In the genomic region with DNA sequence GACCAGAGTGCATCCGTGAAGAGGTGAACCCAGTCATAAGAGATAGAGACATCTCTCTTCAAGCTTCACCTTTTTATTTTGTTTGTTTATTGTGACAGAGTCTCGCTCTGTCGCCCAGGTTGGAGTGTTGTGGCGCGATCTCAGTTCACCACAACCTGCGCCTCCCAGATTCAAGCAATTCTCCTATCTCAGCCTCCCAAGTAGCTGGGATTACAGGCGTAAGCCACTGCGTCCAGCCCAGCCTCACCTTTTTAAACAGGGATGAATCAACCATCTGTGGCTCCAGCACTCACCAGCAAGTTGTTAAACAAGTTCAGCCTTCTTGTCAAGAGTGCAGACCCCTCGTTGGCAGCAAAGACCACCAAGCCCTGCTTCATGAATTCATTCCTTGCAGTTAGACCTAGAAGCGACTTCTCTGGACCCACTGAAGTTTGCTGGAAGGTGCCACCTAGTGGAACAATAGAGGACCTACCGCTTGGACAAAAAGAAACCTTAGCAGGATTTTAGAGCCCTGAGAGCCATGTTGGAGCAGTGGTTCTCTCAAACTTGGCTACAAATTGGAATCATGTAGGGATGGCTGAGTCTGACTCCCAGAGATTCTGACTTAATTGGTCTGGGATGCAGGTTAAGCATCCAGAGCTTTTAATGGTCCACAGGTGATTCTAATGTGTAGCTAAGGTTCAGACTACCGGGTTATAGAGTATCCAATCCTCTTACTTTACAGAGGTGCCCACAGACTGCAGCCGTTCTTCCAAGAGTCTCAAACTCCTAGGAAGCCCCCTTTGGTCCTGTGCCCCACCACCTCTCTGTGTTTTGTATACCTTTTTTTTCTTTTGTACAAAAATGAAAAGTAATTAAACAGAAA, we compare ENCODE assay signal across 8 cellular contexts. TPM values are rescaled to one million over a fixed set of nuclear protein-coding genes. Genes with fewer than 3 reads are reported as not detected.
DNase-seq lines count a peak whose midpoint lies in the region; ATAC-seq and TF ChIP-seq lines count a peak whose summit lies in the region.

No MANE protein-coding gene starts in this region.

- CTCF ChIA-PET in GM10248 (lab: Yijun Ruan, JAX) = interaction anchor here (0.7 to 5.4 kb wide), 33 partner anchors 10 to 252 kb away, joined by 3 to 58 read pairs (median 4); a partner anchor contains a TSS

- no peak for TF ChIP-seq POLR2A in transverse colon (IDR thresholded peaks at IDR 0.05)

- peak overlapping the region in 2 of 4 donors; percentile 30 to 62 for H3K27ac ChIP-seq in transverse colon

- intact Hi-C loops in transverse colon (cut with DNase I; ENCODE audit: low total_unique reads) = loop anchor here (5.0 kb wide), 1 partner anchor 108 kb away; no protein-coding TSS in a partner anchor

- TF ChIP-seq EP300 in transverse colon (IDR thresholded peaks at IDR 0.05; ENCODE audit: low read depth) = no peak

- peaks cover 18% of the 10 kb centered on the region for H3K27me3 Mint-ChIP-seq in central memory CD8-positive, alpha-beta T cell

- TF ChIP-seq CTCF in GM10248 (IDR thresholded peaks at IDR 0.05; ENCODE audit: control extremely low read depth, extremely low read depth, low read depth, missing control alignments) (peak; percentile 72), LNCaP clone FGC (IDR thresholded peaks at IDR 0.05; ENCODE audit: control insufficient read depth, extremely low read depth, insufficient read depth) (peak; percentile 85), transverse colon (IDR thresholded peaks at IDR 0.05) (peak; percentile 68 to 79 (median 75))

- 60 to 88% methylated on average over 4 to 13 of the region's 13 CpGs for WGBS in transverse colon (ENCODE audit: low coverage in 1 of 2), 2 donors

- DNase-seq in AG08396 (ENCODE audit: low spot score) = peak; percentile 73
- peak; percentile 73 for DNase-seq in GM10248 (ENCODE audit: extremely low spot score)
- DNase-seq in HAP-1 (ENCODE audit: low spot score in 2 of 2) = peak; percentile 46 to 67
- DNase-seq in LNCaP clone FGC (ENCODE audit: low read depth) = peak; percentile 59
- DNase-seq in SHP77 (lab: John Stamatoyannopoulos, UW) = peak; percentile 42 to 66
- no peak for DNase-seq in central memory CD8-positive, alpha-beta T cell (ENCODE audit: low spot score in 2 of 2)
- no peak for DNase-seq in left lobe of liver (ENCODE audit: low spot score)
- DNase-seq in transverse colon = no peak

- POLR2A ChIA-PET in GM10248 (lab: Yijun Ruan, JAX) = interaction anchor here (0.9 kb wide), 1 partner anchor 10 kb away, joined by 3 read pairs; a partner anchor contains a TSS

- no peak overlapping the region for H3K4me3 Mint-ChIP-seq in central memory CD8-positive, alpha-beta T cell

- H3K36me3 Mint-ChIP-seq in central memory CD8-positive, alpha-beta T cell (ENCODE audit: insufficient read depth) = no peaks in the 10 kb centered on the region

- H3K4me1 Mint-ChIP-seq in central memory CD8-positive, alpha-beta T cell = no peaks in the 10 kb centered on the region

- peak; percentile 73 for ATAC-seq in central memory CD8-positive, alpha-beta T cell (replicated peaks; ENCODE audit: extremely low read depth, poor library complexity, severe bottlenecking)
- ATAC-seq in left lobe of liver = peak; percentile 94

- H3K27me3 ChIP-seq in HAP-1 (ENCODE audit: low read depth) (peaks cover 32% of the 10 kb centered on the region), transverse colon (no peaks in the 10 kb centered on the region)

- in situ Hi-C loops in HAP-1 (cut with MboI; ENCODE audit: low sequenced_read_pairs) = loop anchor here (10.0 kb wide), 1 partner anchor 105 kb away; no protein-coding TSS in a partner anchor
- in situ Hi-C loops in transverse colon (cut with MboI; ENCODE audit: low pct_ligation_motif_present in 1 of 4, low pct_unique_long_range_greater_than_20kb in 1 of 4, low sequenced_read_pairs in 3 of 4) = loop anchor here in 3 of 4 donors (10.0 to 25.0 kb wide), 4 partner anchors 95 to 232 kb away; no protein-coding TSS in a partner anchor

- H3K9me3 Mint-ChIP-seq in central memory CD8-positive, alpha-beta T cell = no peaks in the 10 kb centered on the region

- H3K27ac Mint-ChIP-seq in central memory CD8-positive, alpha-beta T cell (ENCODE audit: low read depth) = no peak overlapping the region

- H3K4me1 ChIP-seq in HAP-1 (no peaks in the 10 kb centered on the region), transverse colon (peaks cover 0 to 14% (median 3%) of the 10 kb centered on the region in 4 donors)

- H3K36me3 ChIP-seq in HAP-1 (replicated peaks) (no peaks in the 10 kb centered on the region), transverse colon (no peaks in the 10 kb centered on the region)

- H3K4me3 ChIP-seq in HAP-1 = no peak overlapping the region
- no peak overlapping the region for H3K4me3 ChIP-seq in LNCaP clone FGC (ENCODE audit: low read depth, low read length)
- H3K4me3 ChIP-seq in transverse colon = no peak overlapping the region

- H3K9me3 ChIP-seq in HAP-1 (no peaks in the 10 kb centered on the region), transverse colon (no peaks in the 10 kb centered on the region)

RNA-seq across cellular contexts. Expression of a gene that starts 10.5 kb away (rescaled TPM):
- total RNA-seq in left lobe of liver (7.8 TPM), transverse colon (100 to 1,000 TPM in 1 of 4 donors, 10 to 100 TPM in 3; 18.7 to 142 (median 39.3) TPM)

Comparison
In these comparisons a context has a peak if more than half of its experiments do, and no peak if none do; other contexts are left out.
1. DNase-seq: peak in AG08396 (single experiment), GM10248 (single experiment), HAP-1 (2 of 2), LNCaP clone FGC (single experiment) and SHP77 (2 of 2); none in central memory CD8-positive, alpha-beta T cell (0 of 2), left lobe of liver (single experiment) and transverse colon (single experiment).
2. Peak in every context shown above with its lines, with median percentiles within 50 percentile points of each other: CTCF ChIP-seq.